Comparison of ENCODE assay signal across 1 cellular context in genomic region chr11:72352859-72353551, GRCh38.
TF ChIP-seq lines count a peak whose summit lies in the region.

No MANE protein-coding gene starts in this region.

TF ChIP-seq in GM12878, 131 proteins besides CTCF, POLR2A, EP300 and RAD21 (continued from another document):
- TF ChIP-seq REST (IDR thresholded peaks at IDR 0.05; ENCODE audit: low read depth, low read length) (no peak), PAX5 (IDR thresholded peaks at IDR 0.05; ENCODE audit: borderline replicate concordance, low read depth, low read length) (no peak), SUZ12 (IDR thresholded peaks at IDR 0.05; ENCODE audit: unreplicated experiment) (no peak), HCFC1 (IDR thresholded peaks at IDR 0.05; ENCODE audit: low read length) (no peak), NR2C1 (IDR thresholded peaks at IDR 0.05) (no peak), STAT1 (conservative IDR thresholded peaks at IDR 0.05) (no peak), RFX5 (IDR thresholded peaks at IDR 0.05; ENCODE audit: low read depth, low read length) (no peak), SPI1 (IDR thresholded peaks at IDR 0.05; ENCODE audit: borderline replicate concordance, insufficient read depth, low read depth, low read length) (no peak; the same call in 1 of the 2 replicates), NFYA (IDR thresholded peaks at IDR 0.05; ENCODE audit: borderline replicate concordance, low read depth, low read length) (no peak), SMARCA5 (IDR thresholded peaks at IDR 0.05) (no peak), RAD51 (IDR thresholded peaks at IDR 0.05) (no peak), SREBF1 (IDR thresholded peaks at IDR 0.05; ENCODE audit: low read length) (no peak), BRCA1 (IDR thresholded peaks at IDR 0.05; ENCODE audit: low read depth, low read length) (no peak), ATF7 (IDR thresholded peaks at IDR 0.05; ENCODE audit: low read depth) (no peak), ZBTB4 (CRISPR knock-in tag; IDR thresholded peaks at IDR 0.05) (no peak), IKZF2 (IDR thresholded peaks at IDR 0.05) (peak; percentile 66 to 77), EED (IDR thresholded peaks at IDR 0.05; ENCODE audit: low read depth) (peak; percentile 88), MAX (IDR thresholded peaks at IDR 0.05; ENCODE audit: low read depth, low read length) (no peak), MEF2B (IDR thresholded peaks at IDR 0.05; ENCODE audit: partially characterized antibody, poor library complexity, severe bottlenecking) (no peak), ASH2L (IDR thresholded peaks at IDR 0.05; ENCODE audit: borderline replicate concordance, low read depth) (no peak), JUNB (IDR thresholded peaks at IDR 0.05) (peak; percentile 96), KDM1A (IDR thresholded peaks at IDR 0.05; ENCODE audit: borderline replicate concordance) (no peak), RELA (IDR thresholded peaks at IDR 0.05; ENCODE audit: borderline replicate concordance, partially characterized antibody) (no peak), NBN (IDR thresholded peaks at IDR 0.05) (no peak), IRF4 (IDR thresholded peaks at IDR 0.05; ENCODE audit: low read depth, low read length) (peak; percentile 90), NFIC (IDR thresholded peaks at IDR 0.05; ENCODE audit: low read depth, low read length) (no peak), MTA3 (IDR thresholded peaks at IDR 0.05; ENCODE audit: borderline replicate concordance, low read length) (no peak), JUND (IDR thresholded peaks at IDR 0.05; ENCODE audit: low read depth, low read length) (0 out of 2 replicates have a peak, but pooled peaks have one; percentile 27), BCL11A (IDR thresholded peaks at IDR 0.05; ENCODE audit: low read depth, low read length) (peak; percentile 60; the same call in 1 of the 2 replicates), BCL3 (IDR thresholded peaks at IDR 0.05; ENCODE audit: borderline replicate concordance, insufficient read depth, low read depth, low read length, poor library complexity, severe bottlenecking) (no peak), CREM (IDR thresholded peaks at IDR 0.05; ENCODE audit: low read depth) (0 out of 2 replicates have a peak, but pooled peaks have one; percentile 19), PKNOX1 (IDR thresholded peaks at IDR 0.05) (no peak), IKZF1 (conservative IDR thresholded peaks at IDR 0.05) (peak; percentile 36), KLF5 (IDR thresholded peaks at IDR 0.05; ENCODE audit: partially characterized antibody) (no peak), ZNF207 (IDR thresholded peaks at IDR 0.05; ENCODE audit: borderline replicate concordance) (no peak), MYB (IDR thresholded peaks at IDR 0.05; ENCODE audit: borderline replicate concordance, low read depth, low read length) (no peak), PAX8 (IDR thresholded peaks at IDR 0.05) (no peak), POU2F2 (IDR thresholded peaks at IDR 0.05; ENCODE audit: borderline replicate concordance, low read depth, low read length) (no peak), CHD4 (IDR thresholded peaks at IDR 0.05) (no peak), YY1 (IDR thresholded peaks at IDR 0.05; ENCODE audit: low read depth, low read length) (0 out of 2 replicates have a peak, but pooled peaks have one; percentile 29), BMI1 (IDR thresholded peaks at IDR 0.05; ENCODE audit: borderline replicate concordance) (no peak)
- TF ChIP-seq, protein P1, sequence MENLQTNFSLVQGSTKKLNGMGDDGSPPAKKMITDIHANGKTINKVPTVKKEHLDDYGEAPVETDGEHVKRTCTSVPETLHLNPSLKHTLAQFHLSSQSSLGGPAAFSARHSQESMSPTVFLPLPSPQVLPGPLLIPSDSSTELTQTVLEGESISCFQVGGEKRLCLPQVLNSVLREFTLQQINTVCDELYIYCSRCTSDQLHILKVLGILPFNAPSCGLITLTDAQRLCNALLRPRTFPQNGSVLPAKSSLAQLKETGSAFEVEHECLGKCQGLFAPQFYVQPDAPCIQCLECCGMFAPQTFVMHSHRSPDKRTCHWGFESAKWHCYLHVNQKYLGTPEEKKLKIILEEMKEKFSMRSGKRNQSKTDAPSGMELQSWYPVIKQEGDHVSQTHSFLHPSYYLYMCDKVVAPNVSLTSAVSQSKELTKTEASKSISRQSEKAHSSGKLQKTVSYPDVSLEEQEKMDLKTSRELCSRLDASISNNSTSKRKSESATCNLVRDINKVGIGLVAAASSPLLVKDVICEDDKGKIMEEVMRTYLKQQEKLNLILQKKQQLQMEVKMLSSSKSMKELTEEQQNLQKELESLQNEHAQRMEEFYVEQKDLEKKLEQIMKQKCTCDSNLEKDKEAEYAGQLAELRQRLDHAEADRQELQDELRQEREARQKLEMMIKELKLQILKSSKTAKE (IDR thresholded peaks at IDR 0.05; ENCODE audit: low read depth, poor library complexity, severe bottlenecking), result no peak
TF ChIP-seq in GM12878: peak in this region for 11.
